In the genomic region with DNA sequence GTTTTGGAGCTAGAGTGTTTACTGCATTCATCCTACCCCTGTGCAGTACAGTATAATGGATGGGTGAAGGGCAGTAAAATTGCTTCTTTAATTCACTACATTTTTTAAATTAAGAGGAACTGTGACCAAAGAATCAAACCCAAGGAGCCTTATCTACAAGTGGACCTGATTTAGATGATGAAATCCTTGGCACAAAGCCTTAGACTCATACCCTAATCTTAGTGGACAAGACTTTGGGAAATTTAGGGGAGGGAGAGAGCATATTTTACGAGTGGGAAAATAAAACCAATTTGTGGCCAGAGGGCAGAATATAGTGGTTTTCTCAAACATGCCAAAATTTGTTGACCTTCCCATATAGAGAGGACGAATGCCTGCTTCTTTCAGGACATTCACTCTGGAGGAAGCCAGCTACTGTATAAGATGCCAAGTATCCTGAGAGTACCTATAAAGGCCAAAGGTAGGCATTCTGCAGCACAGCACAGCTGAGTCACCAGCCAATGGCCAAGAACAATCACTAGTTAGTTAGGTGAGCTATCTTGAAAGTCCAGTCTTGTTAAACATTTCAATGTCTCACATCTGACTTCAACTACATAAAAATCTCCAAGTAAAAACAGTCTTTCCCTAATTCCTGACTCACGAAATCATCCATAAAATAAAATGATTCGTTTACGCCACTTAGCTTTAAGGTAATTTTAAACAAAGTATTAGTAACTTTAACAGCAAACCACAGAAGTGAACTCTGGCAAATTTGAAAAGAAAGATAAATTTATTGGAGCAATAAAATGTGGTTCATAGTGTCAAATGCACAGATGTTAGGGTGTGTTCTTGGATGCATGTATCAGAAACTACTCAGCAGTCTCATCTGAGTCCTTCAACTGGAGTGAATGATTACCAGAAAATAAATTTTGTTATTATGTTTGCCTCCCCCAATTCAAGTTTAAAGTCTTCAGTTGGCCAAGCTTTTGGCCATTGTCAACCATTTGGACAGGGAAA, we compare ENCODE assay signal across 37 cellular contexts.
A peak's percentile ranks its signal among the peaks of the same experiment; 100 is the strongest.
DNase-seq lines count a peak whose midpoint lies in the region; ATAC-seq and TF ChIP-seq lines count a peak whose summit lies in the region.
"Had no signal": no experiment of that assay in that cellular context is flagged by ENCODE, and none has a peak within 500 bp of the region (broad histone marks: within the 10 kb centered on the region; RNA-seq: fewer than 3 reads in every experiment).

No MANE protein-coding gene starts in this region.

- no peaks in the 10 kb centered on the region for H3K9me3 ChIP-seq in Peyer's patch
- H3K9me3 ChIP-seq in neuron (ENCODE audit: low read length): no peaks in the 10 kb centered on the region
- H3K9me3 ChIP-seq: A549, ascending aorta, esophagus muscularis mucosa, heart right ventricle, ovary, thoracic aorta, vagina had no signal

- H2AFZ ChIP-seq in neuron (ENCODE audit: low read depth, low read length): peak overlapping the region; percentile 32

- DNase-seq in EH (ENCODE audit: low read depth) (peak; percentile 0), Peyer's patch (peak in 2 of 3 donors; percentile 53 to 78), activated gamma-delta T cell (lab: John Stamatoyannopoulos, UW) (no peak)
- no peak for DNase-seq in activated naive CD8-positive, alpha-beta T cell treated with anti-CD3 and anti-CD28 coated beads, Interleukin-2, amount 50 U/mL, for 24 hours
- no peak for DNase-seq in activated naive CD8-positive, alpha-beta T cell treated with anti-CD3 and anti-CD28 coated beads for 36 hours
- DNase-seq: activated B cell treated with CpG ODN at 0.5 μM for 24 hours; activated CD4-positive, alpha-beta T cell treated with anti-CD3 and anti-CD28 coated beads, Interleukin-2, amount 50 U/mL, for 1 hour; activated effector memory CD4-positive, alpha-beta T cell treated with Interleukin-2 at 50 U/mL for 16 hours; activated T-cell treated with anti-CD3 and anti-CD28 coated beads, Interleukin-2, amount 50 U/mL, for 1 hour; CD8-positive, alpha-beta memory T cell; cortex of kidney; effector memory CD4-positive, alpha-beta T cell; H9; heart right ventricle; left cardiac atrium; NCI-H1092; NCI-H187; NCI-H510A; nephron progenitor cell; ovary; retina; stimulated activated CD4-positive, alpha-beta T cell treated with anti-CD3 and anti-CD28 coated beads, Interleukin-1b, Interleukin-23, amount 100 ng/mL, for 48 hours; stimulated activated CD8-positive, alpha-beta memory T cell treated with anti-CD3 and anti-CD28 coated beads, Interleukin-4, amount 100 ng/mL, for 48 hours; stimulated activated naive CD8-positive, alpha-beta T cell treated with anti-CD3 and anti-CD28 coated beads, Interleukin-15, amount 100 ng/mL, for 72 hours; T-helper 1 cell had no signal

- no peaks in the 10 kb centered on the region for H3K36me3 Mint-ChIP-seq in activated naive CD8-positive, alpha-beta T cell treated with anti-CD3 and anti-CD28 coated beads, Interleukin-2, amount 50 U/mL, for 24 hours (ENCODE audit: low read depth)
- no peaks in the 10 kb centered on the region for H3K36me3 Mint-ChIP-seq in activated naive CD8-positive, alpha-beta T cell treated with anti-CD3 and anti-CD28 coated beads for 36 hours
- H3K36me3 Mint-ChIP-seq: activated naive CD8-positive, alpha-beta T cell; CD8-positive, alpha-beta memory T cell; IgD-negative memory B cell had no signal

- H3K36me3 ChIP-seq in Peyer's patch (no peaks in the 10 kb centered on the region), neuron (ENCODE audit: insufficient read depth, low read length) (no peaks in the 10 kb centered on the region)
- H3K36me3 ChIP-seq: ascending aorta, esophagus muscularis mucosa, heart right ventricle, ovary, thoracic aorta, vagina had no signal

- H3K27ac ChIP-seq in Peyer's patch: peak overlapping the region in 1 of 4 donors; percentile 59
- H3K27ac ChIP-seq: A549, ascending aorta, esophagus muscularis mucosa, heart right ventricle, ovary, SK-N-MC, thoracic aorta, vagina had no signal

- no peak overlapping the region for H3K4me3 ChIP-seq in Peyer's patch
- no peak overlapping the region for H3K4me3 ChIP-seq in neuron (ENCODE audit: low read length)
- H3K4me3 ChIP-seq: A549, ascending aorta, esophagus muscularis mucosa, GM12878, heart right ventricle, ovary, SK-N-MC, thoracic aorta, vagina had no signal

- TF ChIP-seq POLR2A in Peyer's patch (IDR thresholded peaks at IDR 0.05): no peak

- no peak for TF ChIP-seq CTCF in Peyer's patch (IDR thresholded peaks at IDR 0.05)

- H3K27me3 Mint-ChIP-seq in activated naive CD8-positive, alpha-beta T cell treated with anti-CD3 and anti-CD28 coated beads, Interleukin-2, amount 50 U/mL, for 24 hours: no peaks in the 10 kb centered on the region
- H3K27me3 Mint-ChIP-seq in activated naive CD8-positive, alpha-beta T cell treated with anti-CD3 and anti-CD28 coated beads for 36 hours: peaks cover 3% of the 10 kb centered on the region
- H3K27me3 Mint-ChIP-seq: activated B cell treated with CpG ODN at 0.5 μM for 24 hours; activated naive CD8-positive, alpha-beta T cell; CD8-positive, alpha-beta memory T cell; IgD-negative memory B cell; stimulated activated naive CD8-positive, alpha-beta T cell treated with anti-CD3 and anti-CD28 coated beads, Interleukin-15, amount 100 ng/mL, for 72 hours had no signal

- H3K4me1 ChIP-seq in Peyer's patch (peaks cover 0 to 4% (median 0%) of the 10 kb centered on the region in 4 donors), neuron (ENCODE audit: insufficient read depth, low read length) (no peaks in the 10 kb centered on the region)
- H3K4me1 ChIP-seq: A549, ascending aorta, esophagus muscularis mucosa, heart right ventricle had no signal

- no peaks in the 10 kb centered on the region for H3K4me1 Mint-ChIP-seq in activated naive CD8-positive, alpha-beta T cell treated with anti-CD3 and anti-CD28 coated beads, Interleukin-2, amount 50 U/mL, for 24 hours
- H3K4me1 Mint-ChIP-seq in activated naive CD8-positive, alpha-beta T cell treated with anti-CD3 and anti-CD28 coated beads for 36 hours: no peaks in the 10 kb centered on the region
- H3K4me1 Mint-ChIP-seq: activated B cell treated with CpG ODN at 0.5 μM for 24 hours; CD8-positive, alpha-beta memory T cell; H9; IgD-negative memory B cell; nephron progenitor cell; stimulated activated naive CD8-positive, alpha-beta T cell treated with anti-CD3 and anti-CD28 coated beads, Interleukin-15, amount 100 ng/mL, for 72 hours had no signal

- peak; percentile 49 for ATAC-seq in esophagus mucosa
- ATAC-seq in HG03039 (IDR thresholded peaks at IDR 0.05; ENCODE audit: unreplicated experiment): no peak
- ATAC-seq in activated naive CD8-positive, alpha-beta T cell treated with anti-CD3 and anti-CD28 coated beads, Interleukin-2, amount 50 U/mL, for 24 hours: no peak
- ATAC-seq: A549; heart right ventricle; left cardiac atrium; stimulated activated naive CD8-positive, alpha-beta T cell treated with anti-CD3 and anti-CD28 coated beads, Interleukin-15, amount 100 ng/mL, for 72 hours had no signal

- H3K27me3 ChIP-seq in Peyer's patch (no peaks in the 10 kb centered on the region), neuron (ENCODE audit: insufficient read depth, low read length) (no peaks in the 10 kb centered on the region)
- H3K27me3 ChIP-seq: ascending aorta, esophagus muscularis mucosa, heart right ventricle, ovary, vagina had no signal

- H3K9me3 Mint-ChIP-seq in activated naive CD8-positive, alpha-beta T cell treated with anti-CD3 and anti-CD28 coated beads, Interleukin-2, amount 50 U/mL, for 24 hours: no peaks in the 10 kb centered on the region
- H3K9me3 Mint-ChIP-seq in activated naive CD8-positive, alpha-beta T cell treated with anti-CD3 and anti-CD28 coated beads for 36 hours: no peaks in the 10 kb centered on the region
- H3K9me3 Mint-ChIP-seq: H9; nephron progenitor cell; stimulated activated naive CD8-positive, alpha-beta T cell treated with anti-CD3 and anti-CD28 coated beads, Interleukin-15, amount 100 ng/mL, for 72 hours had no signal

- no peak overlapping the region for H3K27ac Mint-ChIP-seq in activated naive CD8-positive, alpha-beta T cell treated with anti-CD3 and anti-CD28 coated beads, Interleukin-2, amount 50 U/mL, for 24 hours
- no peak overlapping the region for H3K27ac Mint-ChIP-seq in activated naive CD8-positive, alpha-beta T cell treated with anti-CD3 and anti-CD28 coated beads for 36 hours
- H3K27ac Mint-ChIP-seq: activated B cell treated with CpG ODN at 0.5 μM for 24 hours; activated naive CD8-positive, alpha-beta T cell; CD8-positive, alpha-beta memory T cell; H9; IgD-negative memory B cell; nephron progenitor cell had no signal

- H3K4me3 Mint-ChIP-seq in activated naive CD8-positive, alpha-beta T cell treated with anti-CD3 and anti-CD28 coated beads, Interleukin-2, amount 50 U/mL, for 24 hours: no peak overlapping the region
- H3K4me3 Mint-ChIP-seq in activated naive CD8-positive, alpha-beta T cell treated with anti-CD3 and anti-CD28 coated beads for 36 hours: no peak overlapping the region
- H3K4me3 Mint-ChIP-seq: activated B cell treated with CpG ODN at 0.5 μM for 24 hours; activated naive CD8-positive, alpha-beta T cell; CD8-positive, alpha-beta memory T cell; H9; IgD-negative memory B cell; nephron progenitor cell; stimulated activated naive CD8-positive, alpha-beta T cell treated with anti-CD3 and anti-CD28 coated beads, Interleukin-15, amount 100 ng/mL, for 72 hours had no signal

Comparison
In these comparisons a context has a peak if more than half of its experiments do, and no peak if none do; other contexts are left out.
1. DNase-seq: peak in EH (single experiment) and Peyer's patch (2 of 3); none in activated naive CD8-positive, alpha-beta T cell treated with anti-CD3 and anti-CD28 coated beads, Interleukin-2, amount 50 U/mL, for 24 hours (single experiment), activated gamma-delta T cell (single experiment) and activated naive CD8-positive, alpha-beta T cell treated with anti-CD3 and anti-CD28 coated beads for 36 hours (single experiment).